1 cellular context compared by ENCODE assay signal in the genomic region with DNA sequence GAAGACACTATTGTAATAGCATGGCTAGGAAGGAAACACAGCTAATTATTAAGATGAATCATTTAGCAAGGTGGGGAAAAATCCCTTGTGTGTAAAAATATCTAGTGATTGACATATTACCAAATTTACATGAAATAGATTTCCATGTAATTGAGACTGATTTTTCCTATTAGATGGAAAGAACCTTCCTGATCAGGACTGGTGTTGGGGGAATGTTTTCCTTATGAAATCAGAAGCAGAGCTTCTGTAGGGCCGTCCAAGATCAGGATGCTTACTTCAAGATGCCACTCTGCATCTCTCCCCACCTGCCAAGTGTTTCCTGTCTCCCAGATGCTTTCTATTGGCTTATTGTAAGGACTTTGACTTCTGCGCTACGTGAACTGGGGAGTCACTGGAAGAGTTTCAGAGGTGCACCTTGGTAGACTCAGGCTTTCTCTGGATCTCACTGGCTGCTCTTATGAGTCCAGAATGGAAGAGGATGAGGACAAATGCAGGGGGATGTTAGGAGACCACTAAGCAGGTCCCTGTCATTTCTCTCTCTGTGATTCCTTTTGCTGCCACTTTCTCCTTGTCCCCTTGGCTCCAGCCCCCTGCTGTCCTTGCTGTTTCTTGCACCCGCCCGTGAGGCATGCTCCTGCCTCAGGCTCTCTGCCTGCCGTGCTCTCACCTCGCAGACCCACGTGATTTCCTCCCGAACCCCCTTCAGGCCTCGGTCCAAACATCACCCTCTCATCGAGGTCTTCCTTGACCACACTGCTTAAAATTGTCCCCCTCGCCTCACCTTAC.
TF ChIP-seq lines count a peak whose summit lies in the region.

No MANE protein-coding gene starts in this region.

TF ChIP-seq in HCT116, 20 proteins besides CTCF, POLR2A, EP300 and RAD21 (continued from another document):
- no peak for TF ChIP-seq ZFX (IDR thresholded peaks at IDR 0.05)
- no peak for TF ChIP-seq EGR1 (IDR thresholded peaks at IDR 0.05; ENCODE audit: low read depth)
- no peak for TF ChIP-seq MAX (IDR thresholded peaks at IDR 0.05)
